Comparison of ENCODE assay signal across 18 cellular contexts in the genomic region with DNA sequence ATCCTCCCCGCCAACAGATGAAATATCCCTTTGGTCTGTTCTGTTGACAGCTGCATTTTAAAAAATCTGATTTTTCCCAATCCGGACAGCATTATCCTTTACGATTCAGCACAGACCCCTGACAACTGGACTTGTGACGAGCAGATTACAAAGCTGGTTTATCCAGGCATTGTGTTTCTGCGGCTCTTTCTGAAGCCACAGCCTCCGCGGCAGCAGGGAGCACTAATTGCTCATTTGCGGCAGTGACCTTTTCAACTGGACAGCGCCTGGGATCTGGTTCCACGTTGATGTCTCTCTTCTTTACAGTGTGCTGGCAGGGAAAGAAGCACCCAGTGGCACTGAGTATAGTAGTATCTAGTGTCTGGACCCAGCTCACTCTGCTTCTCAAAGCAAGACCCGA.
DNase-seq lines count a peak whose midpoint lies in the region; ATAC-seq and TF ChIP-seq lines count a peak whose summit lies in the region.
"Had no signal": no experiment of that assay in that cellular context is flagged by ENCODE, and none has a peak within 500 bp of the region (broad histone marks: within the 10 kb centered on the region; RNA-seq: fewer than 3 reads in every experiment).

No MANE protein-coding gene starts in this region.

- no peak overlapping the region for H3K27ac ChIP-seq in GM23338 (ENCODE audit: low read depth)
- H3K27ac ChIP-seq in neural progenitor cell: no peak overlapping the region
- H3K27ac ChIP-seq: ovary, SJSA1, testis had no signal

- H3K79me2 ChIP-seq in GM23338 (replicated peaks; ENCODE audit: insufficient read depth): no peaks in the 10 kb centered on the region
- no peaks in the 10 kb centered on the region for H3K79me2 ChIP-seq in neural progenitor cell (ENCODE audit: low read depth)

- DNase-seq in GM23338 (ENCODE audit: low spot score): peak; percentile 4
- peak; percentile 70 for DNase-seq in ecto neural progenitor cell (ENCODE audit: low spot score)
- peak; percentile 85 for DNase-seq in neural progenitor cell (ENCODE audit: low spot score)
- no peak for DNase-seq in occipital lobe (lab: John Stamatoyannopoulos, UW)
- DNase-seq in Calu3: no peak
- no peak for DNase-seq in NCI-H187 (lab: John Stamatoyannopoulos, UW)
- DNase-seq: activated CD4-positive, alpha-beta memory T cell treated with anti-CD3 and anti-CD28 coated beads for 36 hours; amniotic stem cell; DMS153; effector CD8-positive, alpha-beta T cell; ovary; stimulated activated CD4-positive, alpha-beta T cell treated with anti-CD3 and anti-CD28 coated beads, Interleukin-15, amount 100 ng/mL, for 24 hours; testis had no signal

- H3K4me3 Mint-ChIP-seq in GM23338: no peak overlapping the region
- peak overlapping the region; percentile 78 for H3K4me3 Mint-ChIP-seq in neural progenitor cell
- H3K4me3 Mint-ChIP-seq in Calu3 (ENCODE audit: low read depth, unreplicated experiment): no peak overlapping the region
- H3K4me3 Mint-ChIP-seq: activated CD4-positive, alpha-beta memory T cell treated with anti-CD3 and anti-CD28 coated beads for 36 hours; activated T-helper 1 cell treated with anti-CD3 and anti-CD28 coated beads, Interleukin-12 subunit alpha, Interleukin-12 subunit beta, Interleukin-2, Interleukin-4 antibody, amounts not matched to agents 30 ng/mL and 10 ng/mL and 1 ng/mL, durations not matched to agents 14 hours and 24 hours and 36 hours; memory B cell had no signal

- H2AFZ ChIP-seq in GM23338 (peak overlapping the region; percentile 70), neural progenitor cell (replicated peaks) (no peak overlapping the region)

- H4K20me1 ChIP-seq in GM23338 (replicated peaks; ENCODE audit: insufficient read depth) (no peaks in the 10 kb centered on the region), neural progenitor cell (ENCODE audit: low read depth) (peaks cover 6% of the 10 kb centered on the region)

- H3K36me3 ChIP-seq in GM23338 (ENCODE audit: insufficient read depth) (peaks cover 12% of the 10 kb centered on the region; the same call in 1 of the 2 replicates), neural progenitor cell (no peaks in the 10 kb centered on the region)
- H3K36me3 ChIP-seq: ovary, SJSA1 had no signal

- H3F3A ChIP-seq in GM23338 (replicated peaks; ENCODE audit: low read depth): no peaks in the 10 kb centered on the region
- H3F3A ChIP-seq in neural progenitor cell (ENCODE audit: low read depth): peaks cover 20% of the 10 kb centered on the region

- no peaks in the 10 kb centered on the region for H3K27me3 ChIP-seq in GM23338 (ENCODE audit: insufficient read depth)
- peaks cover 41% of the 10 kb centered on the region for H3K27me3 ChIP-seq in neural progenitor cell
- H3K27me3 ChIP-seq: ovary, SJSA1, testis had no signal

- CTCF ChIA-PET in Calu3 (lab: Charles Lee): no interaction called here

- H3K9me2 ChIP-seq in GM23338 (ENCODE audit: insufficient read depth): no peaks in the 10 kb centered on the region; the same call in 1 of the 2 replicates

- H3K4me2 ChIP-seq in GM23338 (no peak overlapping the region), neural progenitor cell (no peak overlapping the region)

- H3K27ac Mint-ChIP-seq in GM23338: no peak overlapping the region
- no peak overlapping the region for H3K27ac Mint-ChIP-seq in neural progenitor cell
- H3K27ac Mint-ChIP-seq in Calu3 (ENCODE audit: unreplicated experiment): no peak overlapping the region
- H3K27ac Mint-ChIP-seq: activated CD4-positive, alpha-beta memory T cell treated with anti-CD3 and anti-CD28 coated beads for 36 hours; activated T-helper 1 cell treated with anti-CD3 and anti-CD28 coated beads, Interleukin-12 subunit alpha, Interleukin-12 subunit beta, Interleukin-2, Interleukin-4 antibody, amounts not matched to agents 30 ng/mL and 10 ng/mL and 1 ng/mL, durations not matched to agents 14 hours and 24 hours and 36 hours; memory B cell had no signal

- H3K9me3 Mint-ChIP-seq in GM23338 (peaks cover 18% of the 10 kb centered on the region), neural progenitor cell (peaks cover 12% of the 10 kb centered on the region), Calu3 (ENCODE audit: low read depth, unreplicated experiment) (no peaks in the 10 kb centered on the region)
- H3K9me3 Mint-ChIP-seq: activated T-helper 1 cell treated with anti-CD3 and anti-CD28 coated beads, Interleukin-12 subunit alpha, Interleukin-12 subunit beta, Interleukin-2, Interleukin-4 antibody, amounts not matched to agents 30 ng/mL and 10 ng/mL and 1 ng/mL, durations not matched to agents 14 hours and 24 hours and 36 hours had no signal

- no TSS peak for BruUV-seq in Calu3 (replicated peaks; lab: Mats Ljungman, UMichigan)

- no peaks in the 10 kb centered on the region for H3K9me3 ChIP-seq in neural progenitor cell (ENCODE audit: low read depth)
- H3K9me3 ChIP-seq: testis had no signal

- intact Hi-C loops in Calu3 (cut with micrococcal nuclease; ENCODE audit: unreplicated experiment): no loop called here

- H3K27me3 Mint-ChIP-seq in GM23338 (ENCODE audit: insufficient read depth, low read depth, poor library complexity) (no peaks in the 10 kb centered on the region), neural progenitor cell (ENCODE audit: insufficient read depth, low read depth) (peaks cover 7% of the 10 kb centered on the region), Calu3 (ENCODE audit: unreplicated experiment) (no peaks in the 10 kb centered on the region)
- H3K27me3 Mint-ChIP-seq: activated CD4-positive, alpha-beta memory T cell treated with anti-CD3 and anti-CD28 coated beads for 36 hours had no signal

- no peak overlapping the region for H3K9ac ChIP-seq in neural progenitor cell

- H3K36me3 Mint-ChIP-seq in GM23338 (ENCODE audit: low read depth) (peaks cover 12% of the 10 kb centered on the region), neural progenitor cell (peaks cover 2% of the 10 kb centered on the region), Calu3 (ENCODE audit: insufficient read depth, unreplicated experiment) (no peaks in the 10 kb centered on the region)
- H3K36me3 Mint-ChIP-seq: activated CD4-positive, alpha-beta memory T cell treated with anti-CD3 and anti-CD28 coated beads for 36 hours; memory B cell had no signal

- H3K4me1 ChIP-seq in GM23338 (ENCODE audit: insufficient read depth) (peaks cover 7% of the 10 kb centered on the region; the same call in 1 of the 2 replicates), neural progenitor cell (peaks cover 37% of the 10 kb centered on the region)
- H3K4me1 ChIP-seq: testis had no signal

- H3K4me1 Mint-ChIP-seq in GM23338 (peaks cover 17% of the 10 kb centered on the region; the same call in 2 of the 3 replicates), neural progenitor cell (peaks cover 58% of the 10 kb centered on the region), Calu3 (ENCODE audit: low read depth, unreplicated experiment) (no peaks in the 10 kb centered on the region)

- H3K4me3 ChIP-seq in GM23338: no peak overlapping the region
- no peak overlapping the region for H3K4me3 ChIP-seq in neural progenitor cell
- H3K4me3 ChIP-seq: ovary, SJSA1, testis had no signal

- TF ChIP-seq CTCF in GM23338 (conservative IDR thresholded peaks at IDR 0.05; ENCODE audit: low read depth in 2 of 2): no peak
- TF ChIP-seq CTCF in neural progenitor cell (IDR thresholded peaks at IDR 0.05): no peak
- TF ChIP-seq CTCF in Calu3 (IDR thresholded peaks at IDR 0.05; ENCODE audit: unreplicated experiment): no peak

- peak; percentile 57 for ATAC-seq in GM23338
- no peak for ATAC-seq in GM21526 (IDR thresholded peaks at IDR 0.05; ENCODE audit: low FRiP score, unreplicated experiment)

TF ChIP-seq in GM23338, 12 proteins besides CTCF, POLR2A, EP300 and RAD21 (continues in another document):
- TF ChIP-seq NANOG (IDR thresholded peaks at IDR 0.05; ENCODE audit: borderline replicate concordance): no peak

TF ChIP-seq in PFSK-1, 5 proteins besides CTCF, POLR2A, EP300 and RAD21:
- TF ChIP-seq TAF1 (IDR thresholded peaks at IDR 0.05; ENCODE audit: borderline replicate concordance, insufficient read depth, low read length): no peak
- peak; percentile 73 to 87 for TF ChIP-seq REST (IDR thresholded peaks at IDR 0.05; ENCODE audit: insufficient read depth in 1 of 2, low read depth in 2 of 2, low read length in 2 of 2)

Comparison
In these comparisons a context has a peak if more than half of its experiments do, and no peak if none do; other contexts are left out.
1. DNase-seq: peak in GM23338 (single experiment), ecto neural progenitor cell (single experiment) and neural progenitor cell (single experiment); none in occipital lobe (single experiment), Calu3 (single experiment) and NCI-H187 (0 of 2).